ENCODE assay signal across 12 cellular contexts in genomic region chr16:23407436-23408125, GRCh38.
"Had no signal": no experiment of that assay in that cellular context is flagged by ENCODE, and none has a peak within 500 bp of the region (broad histone marks: within the 10 kb centered on the region; RNA-seq: fewer than 3 reads in every experiment).

No MANE protein-coding gene starts in this region.

- H3K4me1 ChIP-seq: colonic mucosa had no signal

- ATAC-seq: pancreas had no signal

- H3K27ac ChIP-seq: colonic mucosa, pancreas, suprapubic skin had no signal

- H3K9me3 ChIP-seq: colonic mucosa, pancreas, suprapubic skin had no signal

- H3K27me3 ChIP-seq: colonic mucosa, pancreas, suprapubic skin had no signal

- H3K36me3 ChIP-seq: colonic mucosa had no signal

- H3K4me3 ChIP-seq: colonic mucosa, lung, pancreas, suprapubic skin had no signal

- DNase-seq: activated CD4-positive, alpha-beta memory T cell treated with anti-CD3 and anti-CD28 coated beads for 36 hours; activated CD4-positive, alpha-beta T cell treated with anti-CD3 and anti-CD28 coated beads for 1 hour; activated effector memory CD4-positive, alpha-beta T cell treated with Interleukin-2 at 50 U/mL for 16 hours; activated naive CD4-positive, alpha-beta T cell treated with anti-CD3 and anti-CD28 coated beads, Interleukin-2, amount 50 U/mL, for 16 hours; activated T-cell treated with anti-CD3 and anti-CD28 coated beads, Interleukin-2, amount 50 U/mL, for 24 hours; colonic mucosa; pancreas; stimulated activated CD4-positive, alpha-beta T cell treated with anti-CD3 and anti-CD28 coated beads, Interleukin-15, amount 100 ng/mL, for 24 hours; stimulated activated CD4-positive, alpha-beta T cell treated with anti-CD3 and anti-CD28 coated beads, Interleukin-4, amount 100 ng/mL, for 1 hour; stimulated activated naive CD4-positive, alpha-beta T cell had no signal
